15 cellular contexts compared by ENCODE assay signal in the genomic region with DNA sequence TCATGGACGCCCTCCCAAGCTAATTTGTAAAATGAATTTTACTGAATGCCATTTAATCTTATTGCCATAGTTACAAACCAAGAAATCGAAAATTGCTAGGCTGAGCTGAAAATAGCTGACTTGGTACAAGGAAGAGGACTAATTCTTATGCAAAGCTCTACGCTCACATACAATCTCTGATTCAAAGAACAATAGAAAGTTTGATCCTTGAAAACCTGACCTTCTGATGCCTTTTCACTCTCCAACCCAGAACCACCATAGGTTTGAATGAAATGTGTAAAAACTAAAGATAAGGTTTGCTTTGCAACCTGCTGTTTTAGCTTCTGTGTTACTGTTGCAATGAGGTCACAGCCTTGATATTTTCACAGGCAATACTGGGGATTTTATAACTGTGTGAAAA.
"Had no signal": no experiment of that assay in that cellular context is flagged by ENCODE, and none has a peak within 500 bp of the region (broad histone marks: within the 10 kb centered on the region; RNA-seq: fewer than 3 reads in every experiment).

No MANE protein-coding gene starts in this region.

- H3K4me1 ChIP-seq: parathyroid adenoma had no signal

- H3K36me3 ChIP-seq: brain microvascular endothelial cell, neutrophil had no signal

- DNase-seq: activated CD4-positive, alpha-beta T cell treated with anti-CD3 and anti-CD28 coated beads, Interleukin-2, amount 50 U/mL, for 1 hour; activated CD8-positive, alpha-beta memory T cell treated with anti-CD3 and anti-CD28 coated beads for 24 hours; activated gamma-delta T cell treated with Interleukin-2 at 50 U/mL for 16 hours; activated naive CD8-positive, alpha-beta T cell treated with anti-CD3 and anti-CD28 coated beads for 36 hours; amygdala; brain microvascular endothelial cell; effector CD8-positive, alpha-beta T cell; foreskin melanocyte; stimulated activated naive CD8-positive, alpha-beta T cell treated with anti-CD3 and anti-CD28 coated beads, Interleukin-15, Interleukin-2, amounts not matched to agents 100 U/mL and 50 U/mL, for 24 hours had no signal

- H3K9me3 ChIP-seq: neutrophil had no signal

- H2AFZ ChIP-seq: parathyroid adenoma had no signal

- H3K9me3 Mint-ChIP-seq: activated naive CD8-positive, alpha-beta T cell treated with anti-CD3 and anti-CD28 coated beads for 36 hours; type B pancreatic cell had no signal

- H3K36me3 Mint-ChIP-seq: activated naive CD8-positive, alpha-beta T cell treated with anti-CD3 and anti-CD28 coated beads for 36 hours; type B pancreatic cell had no signal

- H3K9ac ChIP-seq: parathyroid adenoma had no signal

- H3K27me3 ChIP-seq: brain microvascular endothelial cell, neutrophil had no signal

- H3K27ac ChIP-seq: brain microvascular endothelial cell, neutrophil, parathyroid adenoma, skin epidermis had no signal

- H3K4me1 Mint-ChIP-seq: activated naive CD8-positive, alpha-beta T cell treated with anti-CD3 and anti-CD28 coated beads for 36 hours; central memory CD8-positive, alpha-beta T cell had no signal

- H3K27ac Mint-ChIP-seq: activated naive CD8-positive, alpha-beta T cell treated with anti-CD3 and anti-CD28 coated beads for 36 hours; type B pancreatic cell had no signal

- H3K4me3 Mint-ChIP-seq: activated naive CD8-positive, alpha-beta T cell treated with anti-CD3 and anti-CD28 coated beads for 36 hours; central memory CD8-positive, alpha-beta T cell; type B pancreatic cell had no signal

- H3K4me3 ChIP-seq: skin epidermis had no signal

- H3K27me3 Mint-ChIP-seq: activated naive CD8-positive, alpha-beta T cell treated with anti-CD3 and anti-CD28 coated beads for 36 hours; central memory CD8-positive, alpha-beta T cell; type B pancreatic cell had no signal

- H3K79me2 ChIP-seq: parathyroid adenoma had no signal

- ATAC-seq: activated CD4-positive, CD25-positive, alpha-beta regulatory T cell treated with anti-CD3 and anti-CD28 coated beads, Interleukin-2, amount 50 U/mL, for 24 hours; stimulated activated naive CD8-positive, alpha-beta T cell treated with anti-CD3 and anti-CD28 coated beads, Interleukin-15, Interleukin-2, amounts not matched to agents 100 U/mL and 50 U/mL, for 24 hours had no signal
